Comparison of ENCODE assay signal across 8 cellular contexts in genomic region chr16:29291329-29292271, GRCh38.
DNase-seq lines count a peak whose midpoint lies in the region; ATAC-seq and TF ChIP-seq lines count a peak whose summit lies in the region.
"Not testable (repeated sequence)": the region's sequence is repeated elsewhere in the genome, so short reads cannot be mapped to it uniquely, and the experiment has no call there.

No MANE protein-coding gene starts in this region.

- not testable (repeated sequence) for H3K36me3 ChIP-seq in duodenal mucosa (ENCODE audit: control insufficient read depth in 1 of 2, insufficient read depth in 2 of 2, low read length in 2 of 2); right atrium auricular region; mucosa of stomach (ENCODE audit: control insufficient read depth, insufficient read depth, low read length); smooth muscle cell (ENCODE audit: low read depth); upper lobe of right lung

- peak; percentile 27 for DNase-seq in activated T-cell treated with anti-CD3 and anti-CD28 coated beads, Interleukin-2, amount 50 U/mL, for 1 hour
- DNase-seq in right atrium auricular region (ENCODE audit: low spot score); smooth muscle cell (lab: John Stamatoyannopoulos, UW; ENCODE audit: unreplicated experiment): not testable (repeated sequence)
- DNase-seq in upper lobe of right lung, result peak; percentile 69

- not testable (repeated sequence) for TF ChIP-seq CTCF in right atrium auricular region (IDR thresholded peaks at IDR 0.05); smooth muscle cell (IDR thresholded peaks at IDR 0.05; ENCODE audit: borderline replicate concordance, insufficient read depth, poor library complexity, severe bottlenecking); upper lobe of right lung (IDR thresholded peaks at IDR 0.05)

- not testable (repeated sequence) for H4K20me1 ChIP-seq in smooth muscle cell (ENCODE audit: low read depth)

- H3K27me3 ChIP-seq in duodenal mucosa (ENCODE audit: control insufficient read depth in 1 of 2, insufficient read depth in 2 of 2, low read length in 2 of 2); right atrium auricular region; mucosa of stomach (ENCODE audit: control insufficient read depth, insufficient read depth, low read length); smooth muscle cell (ENCODE audit: low read depth); upper lobe of right lung: not testable (repeated sequence)

- H3K4me2 ChIP-seq in smooth muscle cell, result not testable (repeated sequence)

- peaks cover 11 to 37% of the 10 kb centered on the region in 2 donors for H3K4me1 ChIP-seq in duodenal mucosa (ENCODE audit: control insufficient read depth in 1 of 2, insufficient read depth in 2 of 2, low read length in 2 of 2)
- H3K4me1 ChIP-seq in right atrium auricular region, result peaks cover 0 to 51% of the 10 kb centered on the region in 2 donors
- peaks cover 46% of the 10 kb centered on the region for H3K4me1 ChIP-seq in mucosa of stomach (ENCODE audit: control insufficient read depth, insufficient read depth, low read length)
- H3K4me1 ChIP-seq in smooth muscle cell (ENCODE audit: low read depth); upper lobe of right lung: not testable (repeated sequence)

- intact Hi-C loops in upper lobe of right lung (cut with DNase I), result not testable (repeated sequence)

- H3K27ac ChIP-seq in duodenal mucosa (ENCODE audit: low read depth, low read length) (peak overlapping the region; percentile 17), right atrium auricular region (peak overlapping the region; percentile 83), smooth muscle cell (ENCODE audit: low read depth) (peak overlapping the region; percentile 84), upper lobe of right lung (peak overlapping the region; percentile 17)

- H3K9me3 ChIP-seq in duodenal mucosa (ENCODE audit: control insufficient read depth in 1 of 2, low read length in 2 of 2); right atrium auricular region; mucosa of stomach (ENCODE audit: control insufficient read depth, low read length); smooth muscle cell (replicated peaks; ENCODE audit: low read depth); upper lobe of right lung: not testable (repeated sequence)

- 90% methylated on average over 28 of the region's 30 CpGs for WGBS in smooth muscle cell (ENCODE audit: low lambda C conversion rate)

- H3K9ac ChIP-seq in duodenal mucosa (ENCODE audit: low read depth in 1 of 2, low read length in 2 of 2) (peak overlapping the region in 1 of 2 donors; percentile 51), mucosa of stomach (ENCODE audit: low read length) (peak overlapping the region; percentile 65), smooth muscle cell (ENCODE audit: low read depth) (peak overlapping the region; percentile 33)

- peak; percentile 16 for ATAC-seq in GM19452 (IDR thresholded peaks at IDR 0.05; ENCODE audit: unreplicated experiment)
- peak; percentile 19 for ATAC-seq in HG03432 (IDR thresholded peaks at IDR 0.05; ENCODE audit: unreplicated experiment)
- not testable (repeated sequence) for ATAC-seq in upper lobe of right lung

- not testable (repeated sequence) for H2AFZ ChIP-seq in smooth muscle cell (ENCODE audit: low read depth)

- H3K4me3 ChIP-seq in duodenal mucosa (ENCODE audit: low read depth in 1 of 2, low read length in 2 of 2); right atrium auricular region; mucosa of stomach (ENCODE audit: low read length); smooth muscle cell; upper lobe of right lung: not testable (repeated sequence)

- H3K79me2 ChIP-seq in smooth muscle cell (ENCODE audit: low read depth), result not testable (repeated sequence)

- not testable (repeated sequence) for H3F3A ChIP-seq in smooth muscle cell (ENCODE audit: low read depth)

Comparison
In these comparisons a context has a peak if more than half of its experiments do, and no peak if none do; other contexts are left out.
1. H3K27ac ChIP-seq: peak in every context shown above with its lines; median percentile 84 in smooth muscle cell; 83 in right atrium auricular region; 17 in duodenal mucosa; 17 in upper lobe of right lung.